8 cellular contexts compared by ENCODE assay signal in genomic region chr3:8769088-8769822, GRCh38. TPM values are rescaled to one million over a fixed set of nuclear protein-coding genes. Genes with fewer than 3 reads are reported as not detected.
DNase-seq lines count a peak whose midpoint lies in the region; ATAC-seq, FAIRE-seq and TF ChIP-seq lines count a peak whose summit lies in the region.

Gene OXTR (minus strand): TSS chr3:8769613. CDS start chr3:8768187, 1,426 bp downstream.

- H4K20me1 ChIP-seq in OCI-LY1 (ENCODE audit: insufficient read depth, low read length), result no peaks in the 10 kb centered on the region

- H3K4me1 ChIP-seq in OCI-LY1 (ENCODE audit: insufficient read depth, low read length, severe bottlenecking) (no peaks in the 10 kb centered on the region), tibial nerve (peaks cover 0 to 29% (median 7%) of the 10 kb centered on the region in 4 donors)

- peaks cover 12% of the 10 kb centered on the region for H3K4me1 Mint-ChIP-seq in activated T-helper 2 cell treated with anti-CD3 and anti-CD28 coated beads, Interferon-gamma antibody, Interleukin-2, Interleukin-4, amounts not matched to agents 10 μg/mL and 5 μg/mL and 100 μg/mL, durations not matched to agents 14 hours and 24 hours and 36 hours (ENCODE audit: low read depth)

- no peak within 1 kb of the TSS for H2AFZ ChIP-seq in OCI-LY1 (ENCODE audit: low read length)

- TF ChIP-seq CTCF in OCI-LY1 (IDR thresholded peaks at IDR 0.05; ENCODE audit: low read length), result peak; percentile 96
- peak; percentile 76 to 98 (median 90) for TF ChIP-seq CTCF in tibial nerve (IDR thresholded peaks at IDR 0.05)

- no peaks in the 10 kb centered on the region for H3K9me3 Mint-ChIP-seq in activated T-helper 2 cell treated with anti-CD3 and anti-CD28 coated beads, Interferon-gamma antibody, Interleukin-2, Interleukin-4, amounts not matched to agents 10 μg/mL and 5 μg/mL and 100 μg/mL, durations not matched to agents 14 hours and 24 hours and 36 hours

- intact Hi-C loops in activated T-helper 2 cell treated with anti-CD3 and anti-CD28 coated beads, Interferon-gamma antibody, Interleukin-2, Interleukin-4, amounts not matched to agents 10 μg/mL and 5 μg/mL and 100 μg/mL, durations not matched to agents 14 hours and 24 hours and 36 hours (cut with micrococcal nuclease), result no loop called here

- 6 to 10% methylated on average over 17 to 43 of the region's 53 CpGs for WGBS in tibial nerve, 2 donors

- no peak for TF ChIP-seq EP300 in tibial nerve (IDR thresholded peaks at IDR 0.05)

- peak within 1 kb of the TSS; percentile 37 for H3K4me3 Mint-ChIP-seq in activated T-helper 2 cell treated with anti-CD3 and anti-CD28 coated beads, Interferon-gamma antibody, Interleukin-2, Interleukin-4, amounts not matched to agents 10 μg/mL and 5 μg/mL and 100 μg/mL, durations not matched to agents 14 hours and 24 hours and 36 hours (ENCODE audit: low read depth)

- peak within 1 kb of the TSS; percentile 61 for H3K4me2 ChIP-seq in OCI-LY1 (ENCODE audit: low read length)

- no peak within 1 kb of the TSS for H3K9ac ChIP-seq in OCI-LY1 (ENCODE audit: low read length)

- no peaks in the 10 kb centered on the region for H3K36me3 ChIP-seq in OCI-LY1 (ENCODE audit: insufficient read depth, low read length)
- no peaks in the 10 kb centered on the region for H3K36me3 ChIP-seq in tibial nerve

- no peak within 1 kb of the TSS for H3K27ac Mint-ChIP-seq in activated T-helper 2 cell treated with anti-CD3 and anti-CD28 coated beads, Interferon-gamma antibody, Interleukin-2, Interleukin-4, amounts not matched to agents 10 μg/mL and 5 μg/mL and 100 μg/mL, durations not matched to agents 14 hours and 24 hours and 36 hours

- H3K9me2 ChIP-seq in OCI-LY1 (ENCODE audit: low read depth, low read length), result no peaks in the 10 kb centered on the region

- H3K27me3 Mint-ChIP-seq in activated T-helper 2 cell treated with anti-CD3 and anti-CD28 coated beads, Interferon-gamma antibody, Interleukin-2, Interleukin-4, amounts not matched to agents 10 μg/mL and 5 μg/mL and 100 μg/mL, durations not matched to agents 14 hours and 24 hours and 36 hours (ENCODE audit: low read depth), result peaks cover 45% of the 10 kb centered on the region

- no peak for TF ChIP-seq POLR2A in tibial nerve (IDR thresholded peaks at IDR 0.05)

- DNase-seq in COLO829 (ENCODE audit: low spot score) (peak; percentile 34), GM19240 (ENCODE audit: insufficient read length, low spot score) (peak; percentile 83), frontal cortex (ENCODE audit: low spot score in 2 of 2) (peak; percentile 83 to 88), occipital lobe (lab: John Stamatoyannopoulos, UW) (peak; percentile 54), tibial nerve (ENCODE audit: low spot score in 2 of 2) (peak; percentile 17 to 29)
- DNase-seq in activated T-helper 2 cell treated with anti-CD3 and anti-CD28 coated beads, Interferon-gamma antibody, Interleukin-2, Interleukin-4, amounts not matched to agents 10 μg/mL and 5 μg/mL and 100 μg/mL, durations not matched to agents 14 hours and 24 hours and 36 hours (ENCODE audit: low spot score), result peak; percentile 55

- ATAC-seq in HG03378 (IDR thresholded peaks at IDR 0.05; ENCODE audit: unreplicated experiment), result peak; percentile 73

- H3K27ac ChIP-seq in OCI-LY1 (ENCODE audit: low read depth, low read length, poor library complexity, severe bottlenecking) (no peak within 1 kb of the TSS), tibial nerve (no peak within 1 kb of the TSS)

- no peaks in the 10 kb centered on the region for H3K9me3 ChIP-seq in OCI-LY1 (ENCODE audit: low read length)
- H3K9me3 ChIP-seq in tibial nerve, result no peaks in the 10 kb centered on the region

- no peaks in the 10 kb centered on the region for H3F3A ChIP-seq in OCI-LY1 (ENCODE audit: insufficient read depth, low read length)

- no peaks in the 10 kb centered on the region for H3K36me3 Mint-ChIP-seq in activated T-helper 2 cell treated with anti-CD3 and anti-CD28 coated beads, Interferon-gamma antibody, Interleukin-2, Interleukin-4, amounts not matched to agents 10 μg/mL and 5 μg/mL and 100 μg/mL, durations not matched to agents 14 hours and 24 hours and 36 hours (ENCODE audit: low read depth)

- no peaks in the 10 kb centered on the region for H3K27me3 ChIP-seq in OCI-LY1 (ENCODE audit: insufficient read depth, low read length)
- peaks cover 0 to 54% of the 10 kb centered on the region in 2 donors for H3K27me3 ChIP-seq in tibial nerve

- no peaks in the 10 kb centered on the region for H3K79me2 ChIP-seq in OCI-LY1 (ENCODE audit: insufficient read depth, low read length)

- peak within 1 kb of the TSS; percentile 49 for H3K4me3 ChIP-seq in OCI-LY1 (ENCODE audit: low read depth, low read length, poor library complexity, severe bottlenecking)
- H3K4me3 ChIP-seq in tibial nerve, result peak within 1 kb of the TSS in 2 of 4 donors; percentile 2 to 42

- no peak for FAIRE-seq in frontal cortex (lab: Jason Lieb, UNC)

RNA-seq across cellular contexts. Expression of gene OXTR, which starts in this region (rescaled TPM):
- total RNA-seq in activated T-helper 2 cell treated with anti-CD3 and anti-CD28 coated beads, Interferon-gamma antibody, Interleukin-2, Interleukin-4, amounts not matched to agents 10 μg/mL and 5 μg/mL and 100 μg/mL, durations not matched to agents 14 hours and 24 hours and 36 hours, result 0.90 and 1.5 TPM in 2 replicates
- total RNA-seq in frontal cortex, result 2.0 TPM
- total RNA-seq in occipital lobe, result 0.94 TPM
- 1 to 10 TPM in 2 of 4 donors, under 1 TPM in 2; 0.30 to 2.0 (median 1.2) TPM for total RNA-seq in tibial nerve

Comparison
In these comparisons a context has a peak if more than half of its experiments do, and no peak if none do; other contexts are left out.
1. Peak in DNase-seq in occipital lobe; RNA of the gene not detected or under 1 TPM.
2. DNase-seq: peak in every context shown above with its lines; median percentile 86 in frontal cortex; 83 in GM19240; 55 in activated T-helper 2 cell treated with anti-CD3 and anti-CD28 coated beads, Interferon-gamma antibody, Interleukin-2, Interleukin-4, amounts not matched to agents 10 μg/mL and 5 μg/mL and 100 μg/mL, durations not matched to agents 14 hours and 24 hours and 36 hours; 54 in occipital lobe; 34 in COLO829; 23 in tibial nerve.